In the genomic region with DNA sequence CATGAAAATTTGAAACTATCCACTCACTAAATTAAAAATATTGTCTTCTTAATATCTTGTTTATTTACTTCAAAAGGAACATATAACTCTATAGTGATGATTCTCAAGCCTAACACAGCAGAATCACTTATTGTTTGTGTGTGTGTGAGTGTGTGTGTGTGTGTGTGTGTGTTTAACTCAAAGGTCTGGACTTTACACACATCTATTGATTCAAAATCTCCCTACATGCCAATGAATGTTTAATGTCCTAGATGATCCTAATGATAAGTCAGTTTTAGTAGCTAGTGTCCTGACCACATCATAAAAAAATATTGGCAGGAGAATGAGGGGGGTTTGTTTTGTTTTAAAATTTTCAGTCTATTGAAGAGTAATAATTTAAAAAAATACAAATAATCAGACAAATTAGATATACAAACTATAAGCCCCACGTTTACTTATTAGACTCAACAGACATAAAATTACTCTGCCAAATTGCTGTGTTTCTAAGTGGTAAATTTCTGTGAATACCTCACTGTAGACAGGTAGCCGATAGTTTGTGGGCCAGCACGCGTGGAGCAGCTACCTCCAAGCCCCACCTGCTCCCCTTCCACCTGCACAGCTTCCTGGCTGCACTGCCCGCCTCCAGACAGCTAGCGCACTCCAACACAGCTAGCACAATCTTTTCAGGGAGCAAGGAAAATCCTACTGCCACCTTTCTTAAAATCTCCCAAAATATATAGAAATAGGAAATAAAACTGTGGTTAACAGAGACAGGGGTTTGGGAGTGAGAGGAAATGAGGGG, we compare ENCODE assay signal across 12 cellular contexts.
DNase-seq lines count a peak whose midpoint lies in the region; ATAC-seq and TF ChIP-seq lines count a peak whose summit lies in the region.
"Had no signal": no experiment of that assay in that cellular context is flagged by ENCODE, and none has a peak within 500 bp of the region (broad histone marks: within the 10 kb centered on the region; RNA-seq: fewer than 3 reads in every experiment).

No MANE protein-coding gene starts in this region.

- 53% methylated on average over 6 of the region's 6 CpGs for WGBS in prostate gland

- no peaks in the 10 kb centered on the region for H3K9me3 ChIP-seq in prostate gland
- H3K9me3 ChIP-seq in CD8-positive, alpha-beta T cell (ENCODE audit: low read length): no peaks in the 10 kb centered on the region
- H3K9me3 ChIP-seq: BLaER1 treated with 17β-estradiol and CSF1 and Interleukin-3, amounts not matched to agents 10 nM and 100 nM; Caco-2 had no signal

- POLR2A ChIA-PET in CD8-positive, alpha-beta T cell (lab: Charles Lee): no interaction called here

- peaks cover 5% of the 10 kb centered on the region for H3K9me3 Mint-ChIP-seq in CD8-positive, alpha-beta T cell
- H3K9me3 Mint-ChIP-seq: H9 had no signal

- no peaks in the 10 kb centered on the region for H3K27me3 ChIP-seq in prostate gland (replicated peaks; ENCODE audit: insufficient read depth)
- H3K27me3 ChIP-seq in CD8-positive, alpha-beta T cell (ENCODE audit: insufficient read depth, low read length): no peaks in the 10 kb centered on the region
- H3K27me3 ChIP-seq: BLaER1 treated with 17β-estradiol and CSF1 and Interleukin-3, amounts not matched to agents 10 nM and 100 nM had no signal

- intact Hi-C loops in prostate gland (cut with DNase I): no loop called here
- intact Hi-C loops in CD8-positive, alpha-beta T cell (cut with DNase I, micrococcal nuclease): no loop called here

- peaks cover 3% of the 10 kb centered on the region for H3K4me1 ChIP-seq in prostate gland (replicated peaks)
- no peaks in the 10 kb centered on the region for H3K4me1 ChIP-seq in CD8-positive, alpha-beta T cell (ENCODE audit: insufficient read depth, low read length)
- H3K4me1 ChIP-seq: Caco-2 had no signal

- no peak for TF ChIP-seq CTCF in C4-2B (conservative IDR thresholded peaks at IDR 0.05)
- TF ChIP-seq CTCF in prostate gland (IDR thresholded peaks at IDR 0.05): no peak
- TF ChIP-seq CTCF in CD8-positive, alpha-beta T cell (IDR thresholded peaks at IDR 0.05): no peak

- H3K4me1 Mint-ChIP-seq in CD8-positive, alpha-beta T cell (ENCODE audit: low read depth): no peaks in the 10 kb centered on the region
- H3K4me1 Mint-ChIP-seq: B cell; CD4-positive, CD25-positive, alpha-beta regulatory T cell had no signal

- H3K27me3 Mint-ChIP-seq in CD8-positive, alpha-beta T cell (ENCODE audit: low read depth): no peaks in the 10 kb centered on the region
- H3K27me3 Mint-ChIP-seq: B cell; CD4-positive, CD25-positive, alpha-beta regulatory T cell had no signal

- no peaks in the 10 kb centered on the region for H3K36me3 ChIP-seq in prostate gland
- H3K36me3 ChIP-seq in CD8-positive, alpha-beta T cell (ENCODE audit: insufficient read depth, low read length): no peaks in the 10 kb centered on the region
- H3K36me3 ChIP-seq: BLaER1 treated with 17β-estradiol and CSF1 and Interleukin-3, amounts not matched to agents 10 nM and 100 nM had no signal

- H3K27ac Mint-ChIP-seq in CD8-positive, alpha-beta T cell: no peak overlapping the region
- H3K27ac Mint-ChIP-seq: B cell; CD4-positive, CD25-positive, alpha-beta regulatory T cell had no signal

- H3K4me3 ChIP-seq in prostate gland: no peak overlapping the region
- no peak overlapping the region for H3K4me3 ChIP-seq in CD8-positive, alpha-beta T cell (ENCODE audit: low read depth, low read length)
- H3K4me3 ChIP-seq: BLaER1 treated with 17β-estradiol and CSF1 and Interleukin-3, amounts not matched to agents 10 nM and 100 nM had no signal

- no peaks in the 10 kb centered on the region for H3K36me3 Mint-ChIP-seq in CD8-positive, alpha-beta T cell
- H3K36me3 Mint-ChIP-seq: CD4-positive, CD25-positive, alpha-beta regulatory T cell had no signal

- TF ChIP-seq POLR2A in prostate gland (IDR thresholded peaks at IDR 0.05): no peak

- DNase-seq in NCI-H69 (lab: John Stamatoyannopoulos, UW) (peak; percentile 8), left lobe of liver (ENCODE audit: low spot score) (peak; percentile 82), prostate gland (ENCODE audit: low spot score) (peak; percentile 15), ecto neural progenitor cell (ENCODE audit: low spot score) (no peak)
- no peak for DNase-seq in activated CD4-positive, alpha-beta T cell treated with anti-CD3 and anti-CD28 coated beads, Interleukin-2, amount 50 U/mL, for 48 hours
- DNase-seq in CD8-positive, alpha-beta T cell: no peak
- DNase-seq: Caco-2; CD4-positive, CD25-positive, alpha-beta regulatory T cell; H9 had no signal

- ATAC-seq in left lobe of liver: peak; percentile 91
- ATAC-seq in CD8-positive, alpha-beta T cell: no peak

- CTCF ChIA-PET in CD8-positive, alpha-beta T cell (lab: Charles Lee): no interaction called here

- peak overlapping the region; percentile 69 for H3K27ac ChIP-seq in C4-2B
- H3K27ac ChIP-seq in prostate gland: no peak overlapping the region
- no peak overlapping the region for H3K27ac ChIP-seq in CD8-positive, alpha-beta T cell (ENCODE audit: low read depth, low read length)
- H3K27ac ChIP-seq: BLaER1 treated with 17β-estradiol and CSF1 and Interleukin-3, amounts not matched to agents 10 nM and 100 nM had no signal

- no peak overlapping the region for H3K4me3 Mint-ChIP-seq in CD8-positive, alpha-beta T cell
- H3K4me3 Mint-ChIP-seq: B cell; CD4-positive, CD25-positive, alpha-beta regulatory T cell; H9 had no signal

Comparison
In these comparisons a context has a peak if more than half of its experiments do, and no peak if none do; other contexts are left out.
1. DNase-seq: peak in NCI-H69 (single experiment), left lobe of liver (single experiment) and prostate gland (single experiment); none in activated CD4-positive, alpha-beta T cell treated with anti-CD3 and anti-CD28 coated beads, Interleukin-2, amount 50 U/mL, for 48 hours (0 of 2), ecto neural progenitor cell (single experiment) and CD8-positive, alpha-beta T cell (0 of 7).